In the genomic region with DNA sequence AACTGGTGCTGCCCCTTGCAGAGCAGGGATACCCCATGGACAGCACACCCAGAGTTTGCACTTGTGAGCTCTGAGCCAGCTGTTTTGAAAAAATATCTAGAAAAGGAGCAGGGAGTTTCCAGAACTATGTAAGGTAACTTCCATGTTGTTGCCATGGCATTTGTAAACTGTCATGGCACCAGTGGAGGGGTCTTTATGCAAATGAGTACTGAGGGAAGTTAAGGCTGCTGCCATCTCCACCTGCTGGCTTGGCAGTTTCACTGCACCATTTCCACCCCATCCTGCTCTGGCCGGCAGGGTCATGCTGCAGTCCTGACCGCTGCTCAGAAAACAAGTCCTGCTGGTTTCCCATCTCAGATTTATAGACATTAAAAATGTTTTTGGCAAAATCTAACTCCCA, we compare ENCODE assay signal across 9 cellular contexts. TPM values are rescaled to one million over a fixed set of nuclear protein-coding genes. Genes with fewer than 3 reads are reported as not detected.
DNase-seq lines count a peak whose midpoint lies in the region; ATAC-seq and TF ChIP-seq lines count a peak whose summit lies in the region.
"Had no signal": no experiment of that assay in that cellular context is flagged by ENCODE, and none has a peak within 500 bp of the region (broad histone marks: within the 10 kb centered on the region; RNA-seq: fewer than 3 reads in every experiment).

No MANE protein-coding gene starts in this region.

- H2AFZ ChIP-seq in DND-41 (ENCODE audit: low read depth, low read length) = no peak overlapping the region
- H2AFZ ChIP-seq in OCI-LY3 (ENCODE audit: low read depth, low read length) = no peak overlapping the region

- H3K79me2 ChIP-seq in DND-41 (ENCODE audit: insufficient read depth, low read length) (no peaks in the 10 kb centered on the region), OCI-LY3 (ENCODE audit: low read length) (no peaks in the 10 kb centered on the region)

- peaks cover under 1% of the 10 kb centered on the region; the same call in 1 of the 2 replicates for H3K4me1 ChIP-seq in DND-41 (ENCODE audit: insufficient read depth, low read length)
- H3K4me1 ChIP-seq in OCI-LY3 (ENCODE audit: low read length) = no peaks in the 10 kb centered on the region
- H3K4me1 ChIP-seq in iPS DF 6.9 (ENCODE audit: control insufficient read depth, insufficient read depth, low read length) = no peaks in the 10 kb centered on the region; the same call in 1 of the 2 replicates

- H3K27me3 ChIP-seq in DND-41 (ENCODE audit: insufficient read depth, low read length, poor library complexity) = no peaks in the 10 kb centered on the region
- no peaks in the 10 kb centered on the region for H3K27me3 ChIP-seq in OCI-LY3 (ENCODE audit: low read depth, low read length)
- no peaks in the 10 kb centered on the region for H3K27me3 ChIP-seq in iPS DF 6.9 (ENCODE audit: control insufficient read depth, insufficient read depth, low read length)
- no peaks in the 10 kb centered on the region for H3K27me3 ChIP-seq in MG63

- no CpG with 5 or more reads among the region's 2 CpGs for WGBS in iPS DF 6.9 (ENCODE audit: insufficient coverage, insufficient read length)

- ATAC-seq in DND-41 (ENCODE audit: insufficient read depth, low read depth) (peak; percentile 54; the same call in 2 of the 3 replicates), GM21576 (IDR thresholded peaks at IDR 0.05; ENCODE audit: unreplicated experiment) (peak; percentile 43)

- H3K4me3 ChIP-seq in DND-41 (ENCODE audit: low read depth in 1 of 2, low read length in 2 of 2) = no peak overlapping the region
- H3K4me3 ChIP-seq in OCI-LY3 (ENCODE audit: low read length) = no peak overlapping the region
- no peak overlapping the region for H3K4me3 ChIP-seq in iPS DF 6.9 (ENCODE audit: low read length)
- H3K4me3 ChIP-seq in MG63 = no peak overlapping the region

- peaks cover 32% of the 10 kb centered on the region for H3K9me3 ChIP-seq in DND-41 (ENCODE audit: insufficient read depth, low read length, severe bottlenecking)
- H3K9me3 ChIP-seq in OCI-LY3 (ENCODE audit: insufficient read depth, low read length) = no peaks in the 10 kb centered on the region
- H3K9me3 ChIP-seq in iPS DF 6.9 (ENCODE audit: control insufficient read depth, insufficient read depth, low read length) = peaks cover 1% of the 10 kb centered on the region; the same call in 1 of the 2 replicates
- no peaks in the 10 kb centered on the region for H3K9me3 ChIP-seq in MG63

- H3K27ac ChIP-seq in DND-41 (ENCODE audit: low read length) = no peak overlapping the region
- H3K27ac ChIP-seq in OCI-LY3 (ENCODE audit: low read length) = no peak overlapping the region
- no peak overlapping the region for H3K27ac ChIP-seq in iPS DF 6.9 (ENCODE audit: low read length)

- no peak overlapping the region for H3K9ac ChIP-seq in DND-41 (ENCODE audit: low read depth, low read length)
- no peak overlapping the region for H3K9ac ChIP-seq in OCI-LY3 (ENCODE audit: low read length)

- in situ Hi-C loops in ACHN (cut with HindIII; ENCODE audit: low pct_ligation_motif_present, low pct_unique_long_range_greater_than_20kb, low sequenced_read_pairs) = no loop called here

- H3K36me3 ChIP-seq in DND-41 (ENCODE audit: insufficient read depth, low read length) (no peaks in the 10 kb centered on the region), OCI-LY3 (replicated peaks; ENCODE audit: low read depth, low read length) (no peaks in the 10 kb centered on the region), iPS DF 6.9 (ENCODE audit: control insufficient read depth, insufficient read depth, low read length) (no peaks in the 10 kb centered on the region), MG63 (no peaks in the 10 kb centered on the region)

- DNase-seq in DND-41 = peak; percentile 20
- peak; percentile 47 for DNase-seq in iPS DF 6.9 (ENCODE audit: low read depth, low spot score)
- no peak for DNase-seq in MG63
- no peak for DNase-seq in NCI-H1694 (lab: John Stamatoyannopoulos, UW)
- no peak for DNase-seq in islet precursor cell
- DNase-seq in ACHN = no peak
- DNase-seq: NCI-H2107 had no signal

- TF ChIP-seq CTCF in DND-41 (IDR thresholded peaks at IDR 0.05; ENCODE audit: borderline replicate concordance, extremely low read depth, low read length, poor library complexity, severe bottlenecking) (peak; percentile 41), OCI-LY3 (IDR thresholded peaks at IDR 0.05; ENCODE audit: low read depth, low read length) (peak; percentile 22; the same call in 1 of the 2 replicates)

- H4K20me1 ChIP-seq in DND-41 (ENCODE audit: insufficient read depth, low read length) = no peaks in the 10 kb centered on the region
- no peaks in the 10 kb centered on the region for H4K20me1 ChIP-seq in OCI-LY3 (ENCODE audit: insufficient read depth, low read length)

- H3K4me2 ChIP-seq in DND-41 (ENCODE audit: insufficient read depth, low read length) (no peak overlapping the region), OCI-LY3 (ENCODE audit: low read length) (no peak overlapping the region)

RNA-seq across cellular contexts. Expression of gene SNTG2, which starts 52.3 kb away (rescaled TPM):
- total RNA-seq in MG63 (2014; rRNA removed; shearing (Covaris generic); ENCODE audit: low replicate concordance) = not detected in 2 replicates

Comparison
In these comparisons a context has a peak if more than half of its experiments do, and no peak if none do; other contexts are left out.
1. DNase-seq: peak in DND-41 (single experiment) and iPS DF 6.9 (single experiment); none in MG63 (single experiment), NCI-H1694 (single experiment), islet precursor cell (single experiment) and ACHN (single experiment).